Comparison of ENCODE assay signal across 33 cellular contexts in genomic region chr16:69474447-69474846, GRCh38.
"Had no signal": no experiment of that assay in that cellular context is flagged by ENCODE, and none has a peak within 500 bp of the region (broad histone marks: within the 10 kb centered on the region; RNA-seq: fewer than 3 reads in every experiment).

No MANE protein-coding gene starts in this region.

- FAIRE-seq: endometrium, endothelial cell of umbilical vein, frontal cortex had no signal

- H3K27me3 Mint-ChIP-seq: activated CD4-positive, alpha-beta memory T cell treated with anti-CD3 and anti-CD28 coated beads, Interleukin-2, amount 10 ng/mL, durations not matched to agents 7 days and 5 days; activated CD4-positive, alpha-beta T cell treated with anti-CD3 and anti-CD28 coated beads, Interleukin-2, amount 10 ng/mL, durations not matched to agents 7 days and 5 days; activated naive CD4-positive, alpha-beta T cell treated with anti-CD3 and anti-CD28 coated beads, Interleukin-2, amount 50 U/mL, for 24 hours; activated naive CD8-positive, alpha-beta T cell treated with anti-CD3 and anti-CD28 coated beads for 36 hours; activated naive CD8-positive, alpha-beta T cell treated with anti-CD3 and anti-CD28 coated beads, Interleukin-2, amount 50 U/mL, for 24 hours; brain; T-helper 17 cell had no signal

- H3K36me3 Mint-ChIP-seq: activated naive CD4-positive, alpha-beta T cell treated with anti-CD3 and anti-CD28 coated beads, Interleukin-2, amount 50 U/mL, for 24 hours; brain had no signal

- H3K27me3 ChIP-seq: ascending aorta, breast epithelium, cardiac muscle cell, colonic mucosa had no signal

- ATAC-seq: activated naive CD8-positive, alpha-beta T cell treated with anti-CD3 and anti-CD28 coated beads, Interleukin-2, amount 50 U/mL, for 24 hours; activated T-cell treated with anti-CD3 and anti-CD28 coated beads, Interleukin-2, amount 50 U/mL, for 4 hours; T-helper 17 cell had no signal

- H3K27ac ChIP-seq: ascending aorta, breast epithelium, cardiac muscle cell, colonic mucosa, epithelial cell of prostate, WERI-Rb-1 had no signal

- H3K4me3 ChIP-seq: ascending aorta, breast epithelium, cardiac muscle cell, colonic mucosa had no signal

- H3K27ac Mint-ChIP-seq: activated CD4-positive, alpha-beta memory T cell treated with anti-CD3 and anti-CD28 coated beads, Interleukin-2, amount 10 ng/mL, durations not matched to agents 7 days and 5 days; activated CD4-positive, alpha-beta T cell treated with anti-CD3 and anti-CD28 coated beads, Interleukin-2, amount 10 ng/mL, durations not matched to agents 7 days and 5 days; activated naive CD4-positive, alpha-beta T cell treated with anti-CD3 and anti-CD28 coated beads for 36 hours; activated naive CD4-positive, alpha-beta T cell treated with anti-CD3 and anti-CD28 coated beads, Interleukin-2, amount 50 U/mL, for 24 hours; activated naive CD8-positive, alpha-beta T cell treated with anti-CD3 and anti-CD28 coated beads for 36 hours; activated naive CD8-positive, alpha-beta T cell treated with anti-CD3 and anti-CD28 coated beads, Interleukin-2, amount 50 U/mL, for 24 hours; activated T-helper 2 cell treated with anti-CD3 and anti-CD28 coated beads, Interferon-gamma antibody, Interleukin-2, Interleukin-4, amounts not matched to agents 10 μg/mL and 5 μg/mL and 100 μg/mL, durations not matched to agents 14 hours and 24 hours and 36 hours; brain; T-helper 17 cell; T-helper 2 cell treated with Interferon-gamma antibody and Interleukin-4, amounts not matched to agents 5 μg/mL and 100 μg/mL, for 36 hours had no signal

- H3K4me3 Mint-ChIP-seq: activated CD4-positive, alpha-beta memory T cell treated with anti-CD3 and anti-CD28 coated beads, Interleukin-2, amount 10 ng/mL, durations not matched to agents 7 days and 5 days; activated CD4-positive, alpha-beta T cell treated with anti-CD3 and anti-CD28 coated beads, Interleukin-2, amount 10 ng/mL, durations not matched to agents 7 days and 5 days; activated naive CD4-positive, alpha-beta T cell treated with anti-CD3 and anti-CD28 coated beads for 36 hours; activated naive CD4-positive, alpha-beta T cell treated with anti-CD3 and anti-CD28 coated beads, Interleukin-2, amount 50 U/mL, for 24 hours; activated naive CD8-positive, alpha-beta T cell treated with anti-CD3 and anti-CD28 coated beads for 36 hours; activated naive CD8-positive, alpha-beta T cell treated with anti-CD3 and anti-CD28 coated beads, Interleukin-2, amount 50 U/mL, for 24 hours; activated T-cell treated with anti-CD3 and anti-CD28 coated beads, Interleukin-2, amount 50 U/mL, for 4 hours; brain; T-helper 17 cell; T-helper 2 cell treated with Interferon-gamma antibody and Interleukin-4, amounts not matched to agents 5 μg/mL and 100 μg/mL, for 36 hours had no signal

- H3K9me3 ChIP-seq: ascending aorta, breast epithelium, colonic mucosa had no signal

- H3K36me3 ChIP-seq: ascending aorta, breast epithelium, cardiac muscle cell, colonic mucosa, WERI-Rb-1 had no signal

- H3K9me3 Mint-ChIP-seq: activated CD4-positive, alpha-beta memory T cell treated with anti-CD3 and anti-CD28 coated beads, Interleukin-2, amount 10 ng/mL, durations not matched to agents 7 days and 5 days; activated CD4-positive, alpha-beta T cell treated with anti-CD3 and anti-CD28 coated beads, Interleukin-2, amount 10 ng/mL, durations not matched to agents 7 days and 5 days; activated naive CD4-positive, alpha-beta T cell treated with anti-CD3 and anti-CD28 coated beads for 36 hours; activated naive CD4-positive, alpha-beta T cell treated with anti-CD3 and anti-CD28 coated beads, Interleukin-2, amount 50 U/mL, for 24 hours; activated naive CD8-positive, alpha-beta T cell treated with anti-CD3 and anti-CD28 coated beads for 36 hours; activated naive CD8-positive, alpha-beta T cell treated with anti-CD3 and anti-CD28 coated beads, Interleukin-2, amount 50 U/mL, for 24 hours; activated T-cell treated with anti-CD3 and anti-CD28 coated beads, Interleukin-2, amount 50 U/mL, for 4 hours; activated T-helper 2 cell treated with anti-CD3 and anti-CD28 coated beads, Interferon-gamma antibody, Interleukin-2, Interleukin-4, amounts not matched to agents 10 μg/mL and 5 μg/mL and 100 μg/mL, durations not matched to agents 14 hours and 24 hours and 36 hours; brain; T-helper 2 cell treated with Interferon-gamma antibody and Interleukin-4, amounts not matched to agents 5 μg/mL and 100 μg/mL, for 36 hours had no signal

- H3K4me1 ChIP-seq: ascending aorta, breast epithelium, colonic mucosa had no signal

- DNase-seq: activated CD4-positive, alpha-beta memory T cell treated with anti-CD3 and anti-CD28 coated beads, Interleukin-2, amount 10 ng/mL, durations not matched to agents 7 days and 5 days; activated CD4-positive, alpha-beta T cell treated with anti-CD3 and anti-CD28 coated beads for 4 hours; activated CD4-positive, alpha-beta T cell treated with anti-CD3 and anti-CD28 coated beads, Interleukin-2, amount 10 ng/mL, durations not matched to agents 7 days and 5 days; activated CD4-positive, alpha-beta T cell treated with anti-CD3 and anti-CD28 coated beads, Interleukin-2, amount 50 U/mL, for 4 hours; activated CD4-positive, CD25-positive, alpha-beta regulatory T cell; activated CD4-positive, CD25-positive, alpha-beta regulatory T cell treated with anti-CD3 and anti-CD28 coated beads, Interleukin-2, amount 50 U/mL, for 72 hours; activated CD8-positive, alpha-beta memory T cell treated with anti-CD3 and anti-CD28 coated beads, Interleukin-2, amount 50 U/mL, for 48 hours; activated effector memory CD4-positive, alpha-beta T cell treated with anti-CD3 and anti-CD28 coated beads, Interleukin-2, amount 50 U/mL, for 16 hours; activated naive CD4-positive, alpha-beta T cell treated with anti-CD3 and anti-CD28 coated beads for 36 hours; activated naive CD8-positive, alpha-beta T cell treated with anti-CD3 and anti-CD28 coated beads for 36 hours; activated naive CD8-positive, alpha-beta T cell treated with anti-CD3 and anti-CD28 coated beads, Interleukin-2, amount 50 U/mL, for 24 hours; activated T-cell treated with anti-CD3 and anti-CD28 coated beads, Interleukin-2, amount 50 U/mL, for 4 hours; central memory CD4-positive, alpha-beta T cell; cerebellar nuclear complex; colonic mucosa; effector CD8-positive, alpha-beta T cell; foreskin fibroblast; head of caudate nucleus; T-helper 1 cell; T-helper 17 cell; T1000; WERI-Rb-1 had no signal

- H3K4me1 Mint-ChIP-seq: brain had no signal
